19 cellular contexts compared by ENCODE assay signal in the genomic region with DNA sequence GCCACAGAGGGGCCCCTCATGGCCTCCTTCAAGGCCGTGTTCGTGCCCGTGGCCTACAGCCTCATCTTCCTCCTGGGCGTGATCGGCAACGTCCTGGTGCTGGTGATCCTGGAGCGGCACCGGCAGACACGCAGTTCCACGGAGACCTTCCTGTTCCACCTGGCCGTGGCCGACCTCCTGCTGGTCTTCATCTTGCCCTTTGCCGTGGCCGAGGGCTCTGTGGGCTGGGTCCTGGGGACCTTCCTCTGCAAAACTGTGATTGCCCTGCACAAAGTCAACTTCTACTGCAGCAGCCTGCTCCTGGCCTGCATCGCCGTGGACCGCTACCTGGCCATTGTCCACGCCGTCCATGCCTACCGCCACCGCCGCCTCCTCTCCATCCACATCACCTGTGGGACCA. TPM values are rescaled to one million over a fixed set of nuclear protein-coding genes. Genes with fewer than 3 reads are reported as not detected.
DNase-seq lines count a peak whose midpoint lies in the region; ATAC-seq and TF ChIP-seq lines count a peak whose summit lies in the region.
"Had no signal": no experiment of that assay in that cellular context is flagged by ENCODE, and none has a peak within 500 bp of the region (broad histone marks: within the 10 kb centered on the region; RNA-seq: fewer than 3 reads in every experiment).

No MANE protein-coding gene starts in this region.

- no peak overlapping the region for H2AFZ ChIP-seq in OCI-LY3 (ENCODE audit: low read depth, low read length)

- H3K4me3 Mint-ChIP-seq in activated naive CD4-positive, alpha-beta T cell treated with anti-CD3 and anti-CD28 coated beads, Interleukin-2, amount 10 ng/mL, durations not matched to agents 7 days and 5 days = no peak overlapping the region
- H3K4me3 Mint-ChIP-seq in immature natural killer cell = peak overlapping the region in 3 of 5 donors; percentile 9 to 66 (median 53)
- peak overlapping the region; percentile 14 to 23 for H3K4me3 Mint-ChIP-seq in stimulated activated naive CD8-positive, alpha-beta T cell treated with anti-CD3 and anti-CD28 coated beads, Interleukin-15, amount 100 ng/mL, for 72 hours

- peaks cover 81% of the 10 kb centered on the region for H3K79me2 ChIP-seq in OCI-LY3 (ENCODE audit: low read length)

- no peaks in the 10 kb centered on the region for H3K9me3 Mint-ChIP-seq in activated naive CD4-positive, alpha-beta T cell treated with anti-CD3 and anti-CD28 coated beads, Interleukin-2, amount 10 ng/mL, durations not matched to agents 7 days and 5 days
- H3K9me3 Mint-ChIP-seq in immature natural killer cell = no peaks in the 10 kb centered on the region
- no peaks in the 10 kb centered on the region for H3K9me3 Mint-ChIP-seq in stimulated activated naive CD8-positive, alpha-beta T cell treated with anti-CD3 and anti-CD28 coated beads, Interleukin-15, amount 100 ng/mL, for 72 hours
- H3K9me3 Mint-ChIP-seq: activated T-cell treated with anti-CD3 and anti-CD28 coated beads, Interleukin-2, amount 50 U/mL, for 72 hours had no signal

- H3K4me1 Mint-ChIP-seq in activated naive CD4-positive, alpha-beta T cell treated with anti-CD3 and anti-CD28 coated beads, Interleukin-2, amount 10 ng/mL, durations not matched to agents 7 days and 5 days = peaks cover 84% of the 10 kb centered on the region
- peaks cover 61 to 62% of the 10 kb centered on the region in 2 donors for H3K4me1 Mint-ChIP-seq in immature natural killer cell
- peaks cover 93% of the 10 kb centered on the region for H3K4me1 Mint-ChIP-seq in stimulated activated naive CD8-positive, alpha-beta T cell treated with anti-CD3 and anti-CD28 coated beads, Interleukin-15, amount 100 ng/mL, for 72 hours

- DNase-seq in activated naive CD4-positive, alpha-beta T cell treated with anti-CD3 and anti-CD28 coated beads, Interleukin-2, amount 10 ng/mL, durations not matched to agents 7 days and 5 days = no peak
- no peak for DNase-seq in activated naive CD4-positive, alpha-beta T cell treated with anti-CD3 and anti-CD28 coated beads, Interleukin-2, amount 50 U/mL, for 16 hours
- DNase-seq in immature natural killer cell = no peak
- no peak for DNase-seq in stimulated activated naive CD8-positive, alpha-beta T cell treated with anti-CD3 and anti-CD28 coated beads, Interleukin-15, amount 100 ng/mL, for 72 hours
- no peak for DNase-seq in NCI-H2081 treated with DMSO at 0.1 percent for 48 hours (lab: John Stamatoyannopoulos, UW)
- DNase-seq in HT-29 (ENCODE audit: low spot score) = no peak
- DNase-seq: activated T-cell treated with anti-CD3 and anti-CD28 coated beads, Interleukin-2, amount 50 U/mL, for 72 hours; anterior cingulate cortex; cerebellar nuclear complex; mammary epithelial cell; MG63; NCI-H2029 treated with DMSO at 0.1 percent for 48 hours; NCI-H524; SHP77 treated with DMSO at 0.1 percent for 48 hours; T1000 had no signal

- H3K27ac ChIP-seq in OCI-LY3 (ENCODE audit: low read length) = peak overlapping the region; percentile 67; the same call in 1 of the 2 replicates

- no peak for TF ChIP-seq CTCF in OCI-LY3 (IDR thresholded peaks at IDR 0.05; ENCODE audit: low read depth, low read length)

- no peaks in the 10 kb centered on the region for H3K9me3 ChIP-seq in OCI-LY3 (ENCODE audit: insufficient read depth, low read length)
- H3K9me3 ChIP-seq: heart right ventricle, MG63 had no signal

- H3K4me3 ChIP-seq in OCI-LY3 (ENCODE audit: low read length) = peak overlapping the region; percentile 31; the same call in 1 of the 2 replicates
- H3K4me3 ChIP-seq: heart right ventricle, MG63 had no signal

- peaks cover 41% of the 10 kb centered on the region for H3K36me3 Mint-ChIP-seq in activated naive CD4-positive, alpha-beta T cell treated with anti-CD3 and anti-CD28 coated beads, Interleukin-2, amount 10 ng/mL, durations not matched to agents 7 days and 5 days
- peaks cover 0 to 10% (median 0%) of the 10 kb centered on the region in 3 donors for H3K36me3 Mint-ChIP-seq in immature natural killer cell

- no peaks in the 10 kb centered on the region for H3K27me3 ChIP-seq in OCI-LY3 (ENCODE audit: low read depth, low read length)
- H3K27me3 ChIP-seq: heart right ventricle, MG63 had no signal

- H3K27ac Mint-ChIP-seq in activated naive CD4-positive, alpha-beta T cell treated with anti-CD3 and anti-CD28 coated beads, Interleukin-2, amount 10 ng/mL, durations not matched to agents 7 days and 5 days = peak overlapping the region; percentile 93
- peak overlapping the region; percentile 74 to 90 (median 78) for H3K27ac Mint-ChIP-seq in immature natural killer cell
- peak overlapping the region in 1 of 2 donors; percentile 92 for H3K27ac Mint-ChIP-seq in stimulated activated naive CD8-positive, alpha-beta T cell treated with anti-CD3 and anti-CD28 coated beads, Interleukin-15, amount 100 ng/mL, for 72 hours
- H3K27ac Mint-ChIP-seq: activated T-cell treated with anti-CD3 and anti-CD28 coated beads, Interleukin-2, amount 50 U/mL, for 72 hours had no signal

- peaks cover 61% of the 10 kb centered on the region for H3K36me3 ChIP-seq in OCI-LY3 (replicated peaks; ENCODE audit: low read depth, low read length)

- no peak overlapping the region for H3K9ac ChIP-seq in OCI-LY3 (ENCODE audit: low read length)

- peaks cover 92% of the 10 kb centered on the region for H3K4me1 ChIP-seq in OCI-LY3 (ENCODE audit: low read length)

- peak overlapping the region; percentile 75 for H3K4me2 ChIP-seq in OCI-LY3 (ENCODE audit: low read length)

- no peak for ATAC-seq in stimulated activated naive CD8-positive, alpha-beta T cell treated with anti-CD3 and anti-CD28 coated beads, Interleukin-15, amount 100 ng/mL, for 72 hours
- ATAC-seq in HG03432 (IDR thresholded peaks at IDR 0.05; ENCODE audit: unreplicated experiment) = no peak
- ATAC-seq: heart right ventricle had no signal

- CTCF ChIA-PET in activated naive CD4-positive, alpha-beta T cell treated with anti-CD3 and anti-CD28 coated beads, Interleukin-2, amount 10 ng/mL, durations not matched to agents 7 days and 5 days (lab: Charles Lee) = interaction anchor here (1.5 to 1.8 kb wide), 3 partner anchors 10 to 16 kb away, joined by 3 to 8 read pairs (median 4); partner anchors contain the start of gene CXCR5

- H4K20me1 ChIP-seq in OCI-LY3 (ENCODE audit: insufficient read depth, low read length) = peaks cover 97% of the 10 kb centered on the region

- H3K27me3 Mint-ChIP-seq in activated naive CD4-positive, alpha-beta T cell treated with anti-CD3 and anti-CD28 coated beads, Interleukin-2, amount 10 ng/mL, durations not matched to agents 7 days and 5 days = no peaks in the 10 kb centered on the region
- peaks cover 7 to 15% (median 14%) of the 10 kb centered on the region in 3 donors for H3K27me3 Mint-ChIP-seq in immature natural killer cell (ENCODE audit: low read depth in 3 of 3)
- H3K27me3 Mint-ChIP-seq in stimulated activated naive CD8-positive, alpha-beta T cell treated with anti-CD3 and anti-CD28 coated beads, Interleukin-15, amount 100 ng/mL, for 72 hours = no peaks in the 10 kb centered on the region

RNA-seq across cellular contexts. Expression of gene CXCR5, which starts 10.0 kb away (rescaled TPM):
- under 1 TPM in 2 of 3 donors, not detected in 1; 0.05 to 0.30 TPM for polyA plus RNA-seq in immature natural killer cell
- total RNA-seq in HT-29 (2014; rRNA removed; shearing (Covaris generic)) = not detected in 2 replicates
- total RNA-seq: mammary epithelial cell had no signal
- polyA plus RNA-seq: mammary epithelial cell, neural cell had no signal

RNA-seq across cellular contexts. Expression of gene BCL9L, which starts 32.1 kb away (rescaled TPM):
- polyA plus RNA-seq in immature natural killer cell = 10 to 100 TPM in 1 of 3 donors, 1 to 10 TPM in 1, not detected in 1; 2.2 to 10.5 TPM
- 77.9 and 94.4 TPM in 2 replicates for total RNA-seq in HT-29 (2014; rRNA removed; shearing (Covaris generic))
